13 cellular contexts compared by ENCODE assay signal in the genomic region with DNA sequence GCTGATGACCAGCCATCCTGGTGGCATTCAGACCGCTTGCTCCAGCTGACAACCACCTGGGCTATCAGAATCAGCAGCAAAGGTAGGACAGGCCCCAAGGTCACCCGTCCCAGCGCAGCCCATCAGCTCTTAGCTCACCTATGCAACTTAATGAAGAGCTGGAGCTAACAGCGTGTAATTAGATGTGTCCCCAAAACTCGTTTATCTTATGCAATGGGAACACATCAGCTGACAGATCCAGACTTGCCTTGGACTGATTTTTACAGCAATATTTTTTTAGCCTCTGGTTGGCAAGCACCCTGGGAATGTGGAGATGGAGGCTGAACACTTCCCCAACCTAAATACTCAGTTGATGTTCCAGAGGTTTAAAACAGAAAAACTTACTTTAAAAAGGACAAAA.
DNase-seq lines count a peak whose midpoint lies in the region; FAIRE-seq and TF ChIP-seq lines count a peak whose summit lies in the region.
"Had no signal": no experiment of that assay in that cellular context is flagged by ENCODE, and none has a peak within 500 bp of the region (broad histone marks: within the 10 kb centered on the region; RNA-seq: fewer than 3 reads in every experiment).

No MANE protein-coding gene starts in this region.

- no peak overlapping the region for H3K9ac ChIP-seq in keratinocyte (ENCODE audit: control insufficient read depth, extremely low read depth, insufficient read depth, low read length)

- WGBS in small intestine, 3 donors, result 76 to 82% (median 81%) methylated on average over 5 of the region's 5 CpGs

- TF ChIP-seq POLR2A in breast epithelium (IDR thresholded peaks at IDR 0.05), result no peak

- H4K20me1 ChIP-seq in keratinocyte (ENCODE audit: control insufficient read depth, extremely low read depth, insufficient read depth, low read length), result no peaks in the 10 kb centered on the region

- H3K27me3 ChIP-seq in breast epithelium (no peaks in the 10 kb centered on the region), keratinocyte (ENCODE audit: control insufficient read depth, extremely low read depth, insufficient read depth, low read length) (no peaks in the 10 kb centered on the region), small intestine (ENCODE audit: control insufficient read depth in 2 of 2, insufficient read depth in 2 of 2, low read length in 2 of 2) (no peaks in the 10 kb centered on the region)
- H3K27me3 ChIP-seq: MG63 had no signal

- dilution Hi-C loops in keratinocyte (cut with MboI; ENCODE audit: extremely low pct_ligation_motif_present, low sequenced_read_pairs), result no loop called here

- H3K9me3 ChIP-seq in breast epithelium (no peaks in the 10 kb centered on the region), keratinocyte (ENCODE audit: control insufficient read depth, low read depth, low read length) (no peaks in the 10 kb centered on the region), small intestine (ENCODE audit: control insufficient read depth, low read depth) (no peaks in the 10 kb centered on the region)
- H3K9me3 ChIP-seq: MG63 had no signal

- peak overlapping the region; percentile 88 to 93 for H3K27ac ChIP-seq in breast epithelium
- H3K27ac ChIP-seq in keratinocyte (ENCODE audit: control insufficient read depth, insufficient read depth, low read length), result peak overlapping the region; percentile 61
- H3K27ac ChIP-seq in small intestine (ENCODE audit: low read depth in 1 of 2, low read length in 1 of 2), result peak overlapping the region; percentile 45 to 88

- no peak overlapping the region for H2AFZ ChIP-seq in keratinocyte (ENCODE audit: control insufficient read depth, low read length)

- H3K9me1 ChIP-seq in keratinocyte (ENCODE audit: control insufficient read depth, extremely low read depth, insufficient read depth, low read length), result peaks cover 10% of the 10 kb centered on the region

- intact Hi-C loops in breast epithelium (cut with DNase I; ENCODE audit: low total_unique reads), result no loop called here

- TF ChIP-seq CTCF in breast epithelium (IDR thresholded peaks at IDR 0.05), result no peak
- TF ChIP-seq CTCF in keratinocyte (optimal IDR thresholded peaks at IDR 0.05 in 1 of 3, IDR thresholded peaks at IDR 0.05 in 1 of 3, conservative IDR thresholded peaks at IDR 0.05 in 1 of 3; ENCODE audit: extremely low read depth in 1 of 3, insufficient read depth in 2 of 3, low read length in 3 of 3), result no peak

- H3K36me3 ChIP-seq in breast epithelium, result no peaks in the 10 kb centered on the region
- peaks cover 0 to 3% of the 10 kb centered on the region in 2 experiments for H3K36me3 ChIP-seq in keratinocyte (ENCODE audit: control insufficient read depth in 2 of 2, extremely low read depth in 1 of 2, insufficient read depth in 2 of 2, low read length in 2 of 2)
- no peaks in the 10 kb centered on the region for H3K36me3 ChIP-seq in small intestine (ENCODE audit: control insufficient read depth in 2 of 2, insufficient read depth in 2 of 2, low read length in 2 of 2)

- DNase-seq in EH (ENCODE audit: low read depth), result peak; percentile 47
- peak in 1 of 2 donors; percentile 42 for DNase-seq in breast epithelium (ENCODE audit: low spot score in 2 of 2)
- no peak for DNase-seq in keratinocyte (ENCODE audit: low read depth, low spot score)
- DNase-seq in small intestine, result no peak
- no peak for DNase-seq in urothelium cell line (ENCODE audit: low spot score)
- no peak for DNase-seq in GM19239 (ENCODE audit: insufficient read length, low spot score)
- DNase-seq in SHP77 (lab: John Stamatoyannopoulos, UW), result no peak
- no peak for DNase-seq in NCI-H1048 (lab: John Stamatoyannopoulos, UW)
- DNase-seq: activated CD8-positive, alpha-beta T cell treated with anti-CD3 and anti-CD28 coated beads, Interleukin-2, amount 10 ng/mL, durations not matched to agents 7 days and 5 days; activated naive CD8-positive, alpha-beta T cell treated with anti-CD3 and anti-CD28 coated beads, Interleukin-2, amount 10 ng/mL, durations not matched to agents 7 days and 5 days; MG63; NCI-H526 treated with DMSO at 0.1 percent for 48 hours; posterior cingulate gyrus had no signal

- H3K4me3 ChIP-seq in breast epithelium (no peak overlapping the region), keratinocyte (ENCODE audit: control insufficient read depth in 2 of 3, extremely low read depth in 1 of 3, insufficient read depth in 2 of 3, low read depth in 1 of 3, low read length in 3 of 3) (no peak overlapping the region), small intestine (ENCODE audit: low read depth in 1 of 2, low read length in 2 of 2) (no peak overlapping the region)
- H3K4me3 ChIP-seq: MG63 had no signal

- FAIRE-seq in keratinocyte (lab: Jason Lieb, UNC), result peak; percentile 49
- FAIRE-seq in small intestine (lab: Jason Lieb, UNC), result no peak
- no peak for FAIRE-seq in urothelium cell line (lab: Jason Lieb, UNC)
- no peak for FAIRE-seq in GM19239 (lab: Jason Lieb, UNC)

- H3K4me1 ChIP-seq in breast epithelium (peaks cover 25 to 43% of the 10 kb centered on the region in 2 donors), keratinocyte (ENCODE audit: control insufficient read depth, extremely low read depth, insufficient read depth, low read length) (peaks cover 52% of the 10 kb centered on the region), small intestine (ENCODE audit: control insufficient read depth in 2 of 2, insufficient read depth in 1 of 2, low read depth in 1 of 2, low read length in 1 of 2) (peaks cover 8 to 34% of the 10 kb centered on the region in 2 donors)

- H3K4me2 ChIP-seq in keratinocyte (ENCODE audit: control insufficient read depth, extremely low read depth, insufficient read depth, low read depth, low read length), result peak overlapping the region; percentile 34

- H3K79me2 ChIP-seq in keratinocyte (ENCODE audit: control insufficient read depth, insufficient read depth, low read length), result peaks cover 54% of the 10 kb centered on the region
